In the genomic region with DNA sequence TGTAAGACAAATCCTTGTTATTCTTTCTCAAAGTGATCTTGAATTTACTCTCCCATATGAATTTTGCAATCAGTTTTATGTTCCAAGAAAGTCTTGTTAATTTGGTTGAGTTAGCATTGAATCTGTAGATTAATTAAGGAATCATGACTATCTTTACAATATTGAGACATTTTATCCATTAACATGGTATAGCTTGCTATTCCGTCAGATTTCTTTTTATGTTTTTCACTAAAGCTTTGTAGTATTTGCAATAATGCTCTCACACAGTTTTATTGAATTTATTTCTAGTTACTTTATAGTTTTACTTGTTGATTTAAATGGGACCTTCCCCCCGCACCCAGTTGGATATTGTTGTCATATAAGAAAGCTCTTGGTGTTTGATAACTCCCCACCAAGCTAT, we compare ENCODE assay signal across 26 cellular contexts. TPM values are rescaled to one million over a fixed set of nuclear protein-coding genes. Genes with fewer than 3 reads are reported as not detected.
DNase-seq lines count a peak whose midpoint lies in the region; ATAC-seq and TF ChIP-seq lines count a peak whose summit lies in the region.
"Had no signal": no experiment of that assay in that cellular context is flagged by ENCODE, and none has a peak within 500 bp of the region (broad histone marks: within the 10 kb centered on the region; RNA-seq: fewer than 3 reads in every experiment).

No MANE protein-coding gene starts in this region.

- no peak for TF ChIP-seq CTCF in HEK293 (tag by site-specific recombination; IDR thresholded peaks at IDR 0.05)
- TF ChIP-seq CTCF in PC-9 (conservative IDR thresholded peaks at IDR 0.05) = no peak
- TF ChIP-seq CTCF in VCaP (conservative IDR thresholded peaks at IDR 0.05) = no peak

- H3K36me3 ChIP-seq in HEK293 (ENCODE audit: control insufficient read depth in 2 of 2, insufficient read depth in 1 of 2, low read length in 2 of 2) (no peaks in the 10 kb centered on the region), PC-9 (ENCODE audit: low read depth) (no peaks in the 10 kb centered on the region)
- H3K36me3 ChIP-seq: BE2C, BLaER1 had no signal

- H3K36me3 Mint-ChIP-seq in T-helper 17 cell (ENCODE audit: low read depth) = no peaks in the 10 kb centered on the region
- no peaks in the 10 kb centered on the region for H3K36me3 Mint-ChIP-seq in natural killer cell treated with Interleukin-12 subunit alpha and Interleukin-12 subunit beta and Interleukin-15 and Interleukin-18, amount 100 ng/mL, for 72 hours
- H3K36me3 Mint-ChIP-seq: CD14-positive monocyte; CD4-positive, alpha-beta memory T cell; CD4-positive, CD25-positive, alpha-beta regulatory T cell; CD8-positive, alpha-beta memory T cell had no signal

- H3K9me2 ChIP-seq in PC-9 (ENCODE audit: insufficient read depth) = no peaks in the 10 kb centered on the region

- no peaks in the 10 kb centered on the region for H3K79me2 ChIP-seq in PC-9 (ENCODE audit: low read depth)

- H3K4me1 Mint-ChIP-seq in T-helper 17 cell = no peaks in the 10 kb centered on the region
- H3K4me1 Mint-ChIP-seq in natural killer cell treated with Interleukin-12 subunit alpha and Interleukin-12 subunit beta and Interleukin-15 and Interleukin-18, amount 100 ng/mL, for 72 hours (ENCODE audit: low read depth in 2 of 2) = no peaks in the 10 kb centered on the region
- H3K4me1 Mint-ChIP-seq: CD14-positive monocyte; CD4-positive, alpha-beta memory T cell had no signal

- H3K9me3 ChIP-seq in HEK293 (ENCODE audit: control insufficient read depth, insufficient read depth, low read depth, low read length) (no peaks in the 10 kb centered on the region), PC-9 (ENCODE audit: insufficient read depth, low read depth) (no peaks in the 10 kb centered on the region), T-helper 17 cell (ENCODE audit: control insufficient read depth, low read length, poor library complexity, severe bottlenecking) (no peaks in the 10 kb centered on the region)
- H3K9me3 ChIP-seq: BE2C, BLaER1 had no signal

- intact Hi-C loops in PC-9 (cut with micrococcal nuclease; ENCODE audit: unreplicated experiment) = no loop called here

- CTCF ChIA-PET in HEK293 (lab: Yijun Ruan, JAX) (no interaction called here), PC-9 (lab: Charles Lee) (no interaction called here)

- H3K27ac Mint-ChIP-seq in T-helper 17 cell = peak overlapping the region; percentile 24
- H3K27ac Mint-ChIP-seq in natural killer cell treated with Interleukin-12 subunit alpha and Interleukin-12 subunit beta and Interleukin-15 and Interleukin-18, amount 100 ng/mL, for 72 hours = no peak overlapping the region
- H3K27ac Mint-ChIP-seq: CD14-positive monocyte; CD4-positive, alpha-beta memory T cell; CD4-positive, CD25-positive, alpha-beta regulatory T cell; CD8-positive, alpha-beta memory T cell had no signal

- H3K27me3 ChIP-seq in PC-9 (ENCODE audit: insufficient read depth, low read depth) = no peaks in the 10 kb centered on the region
- H3K27me3 ChIP-seq: BLaER1 had no signal

- H4K20me1 ChIP-seq in PC-9 (ENCODE audit: insufficient read depth) = no peaks in the 10 kb centered on the region
- H4K20me1 ChIP-seq: BLaER1 had no signal

- H2AFZ ChIP-seq in PC-9 = no peak overlapping the region

- POLR2A ChIA-PET in HEK293 (lab: Yijun Ruan, JAX) (no interaction called here), PC-9 (lab: Charles Lee; ENCODE audit: unreplicated experiment) (no interaction called here)

- no peak for DNase-seq in PC-9
- no peak for DNase-seq in T-helper 17 cell
- DNase-seq in natural killer cell treated with Interleukin-12 subunit alpha and Interleukin-12 subunit beta and Interleukin-15 and Interleukin-18, amount 100 ng/mL, for 72 hours (ENCODE audit: low spot score) = no peak
- DNase-seq: 8988T; ACHN; BE2C; C1 segment of cervical spinal cord; CD4-positive, alpha-beta memory T cell; CD4-positive, CD25-positive, alpha-beta regulatory T cell; CD8-positive, alpha-beta memory T cell; COR-L47; DMS 273 treated with DMSO at 0.1 percent for 48 hours; DMS153; DMS53; DMS79; DND-41; EL; GDM1 had no signal

- H3F3A ChIP-seq in PC-9 (ENCODE audit: insufficient read depth, low read depth) = peaks cover 7% of the 10 kb centered on the region; the same call in 1 of the 2 replicates

- peak overlapping the region; percentile 25; the same call in 1 of the 2 replicates for H3K4me2 ChIP-seq in PC-9
- H3K4me2 ChIP-seq: BLaER1 had no signal

- H3K27ac ChIP-seq in HEK293 (ENCODE audit: extremely low read depth, low read depth, low read length) = no peak overlapping the region
- H3K27ac ChIP-seq in PC-9 = 0 out of 2 replicates have a peak overlapping the region, but pooled peaks have one; percentile 6
- H3K27ac ChIP-seq in VCaP = peak overlapping the region; percentile 86
- H3K27ac ChIP-seq: BLaER1 had no signal

- H3K27me3 Mint-ChIP-seq in T-helper 17 cell = peaks cover 19% of the 10 kb centered on the region
- H3K27me3 Mint-ChIP-seq in natural killer cell treated with Interleukin-12 subunit alpha and Interleukin-12 subunit beta and Interleukin-15 and Interleukin-18, amount 100 ng/mL, for 72 hours = peaks cover 5 to 10% of the 10 kb centered on the region in 2 donors

- H3K4me3 ChIP-seq in HEK293 (ENCODE audit: low read depth, low read length) = no peak overlapping the region
- no peak overlapping the region for H3K4me3 ChIP-seq in PC-9
- H3K4me3 ChIP-seq: BLaER1, GM12878 had no signal

- no TSS peak for BruUV-seq in PC-9 (replicated peaks; lab: Mats Ljungman, UMichigan)

- H3K4me1 ChIP-seq in HEK293 (ENCODE audit: control insufficient read depth, insufficient read depth, low read length) (no peaks in the 10 kb centered on the region), PC-9 (replicated peaks; ENCODE audit: insufficient read depth) (peaks cover 17% of the 10 kb centered on the region)
- H3K4me1 ChIP-seq: BE2C had no signal

- H3K9me3 Mint-ChIP-seq in natural killer cell treated with Interleukin-12 subunit alpha and Interleukin-12 subunit beta and Interleukin-15 and Interleukin-18, amount 100 ng/mL, for 72 hours = no peaks in the 10 kb centered on the region

- ATAC-seq in T-helper 17 cell = no peak
- ATAC-seq in HG03196 (IDR thresholded peaks at IDR 0.05; ENCODE audit: unreplicated experiment) = no peak
- ATAC-seq in HG03378 (IDR thresholded peaks at IDR 0.05; ENCODE audit: unreplicated experiment) = no peak
- ATAC-seq in natural killer cell treated with Interleukin-12 subunit alpha and Interleukin-12 subunit beta and Interleukin-15 and Interleukin-18, amount 100 ng/mL, for 72 hours = no peak
- no peak for ATAC-seq in esophagus mucosa
- ATAC-seq: GM12878 had no signal

- H3K4me3 Mint-ChIP-seq in T-helper 17 cell = no peak overlapping the region
- H3K4me3 Mint-ChIP-seq in natural killer cell treated with Interleukin-12 subunit alpha and Interleukin-12 subunit beta and Interleukin-15 and Interleukin-18, amount 100 ng/mL, for 72 hours = no peak overlapping the region
- H3K4me3 Mint-ChIP-seq: CD14-positive monocyte; CD4-positive, alpha-beta memory T cell; CD4-positive, CD25-positive, alpha-beta regulatory T cell; CD8-positive, alpha-beta memory T cell had no signal

TF ChIP-seq in HEK293, 187 proteins besides CTCF, POLR2A, EP300 and RAD21:
- TF ChIP-seq ZNF510 (tag by site-specific recombination; IDR thresholded peaks at IDR 0.05; ENCODE audit: insufficient replicate concordance) = no peak
- TF ChIP-seq ZNF776 (tag by site-specific recombination; IDR thresholded peaks at IDR 0.05; ENCODE audit: borderline replicate concordance) = no peak
- no peak for TF ChIP-seq KLF10 (tag by site-specific recombination; IDR thresholded peaks at IDR 0.05)
- 0 out of 2 replicates have a peak, but pooled peaks have one; percentile 10 for TF ChIP-seq SCRT2 (tag by site-specific recombination; IDR thresholded peaks at IDR 0.05)
- TF ChIP-seq ZBTB48 (tag by site-specific recombination; IDR thresholded peaks at IDR 0.05) = no peak
- peak; percentile 93 for TF ChIP-seq ZNF248 (tag by site-specific recombination; IDR thresholded peaks at IDR 0.05)
- TF ChIP-seq ZNF16 (tag by site-specific recombination; IDR thresholded peaks at IDR 0.05; ENCODE audit: low read depth) = no peak

RNA-seq across cellular contexts. Expression of gene EDARADD, which starts 5.8 kb away (rescaled TPM):
- total RNA-seq in PC-9 (2021) = not detected in 2 replicates
- 1 to 10 TPM in 1 of 2 donors, under 1 TPM in 1; 0.37 to 2.5 TPM for total RNA-seq in T-helper 17 cell
- 1 to 10 TPM; 1.9 to 7.2 TPM for total RNA-seq in natural killer cell treated with Interleukin-12 subunit alpha and Interleukin-12 subunit beta and Interleukin-15 and Interleukin-18, amount 100 ng/mL, for 72 hours
- 4.3 TPM for total RNA-seq in esophagus mucosa
